1 cellular context compared by ENCODE assay signal in the genomic region with DNA sequence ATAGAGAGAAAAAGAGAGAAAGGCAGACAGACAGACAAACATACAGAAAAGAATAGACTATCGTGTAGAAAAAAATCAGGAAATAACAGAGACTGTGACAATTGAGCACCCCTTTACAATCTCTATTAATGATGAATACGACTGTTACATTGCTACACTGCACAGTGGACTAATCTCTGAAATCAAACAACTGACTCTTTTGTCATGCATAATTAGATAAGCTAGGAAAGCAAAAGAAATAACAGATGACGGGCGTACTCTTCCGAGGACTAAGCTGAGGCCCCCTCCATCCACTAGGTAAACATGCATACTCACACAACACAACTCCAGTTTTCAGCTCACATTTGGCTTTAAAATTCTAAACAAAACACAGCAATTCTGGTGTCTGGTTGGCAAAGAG.
TF ChIP-seq lines count a peak whose summit lies in the region.

No MANE protein-coding gene starts in this region.

TF ChIP-seq in SK-N-SH treated with all-trans-retinoic acid at 6 μM for 48 hours, 23 proteins besides CTCF, POLR2A, EP300 and RAD21 (continued from another document):
- TF ChIP-seq TOX (CRISPR knock-in tag; IDR thresholded peaks at IDR 0.05; ENCODE audit: borderline replicate concordance) (no peak), ZFP30 (CRISPR knock-in tag; IDR thresholded peaks at IDR 0.05) (no peak), ZNF565 (CRISPR knock-in tag; conservative IDR thresholded peaks at IDR 0.05; ENCODE audit: low read depth) (no peak), PPARA (CRISPR knock-in tag; IDR thresholded peaks at IDR 0.05; ENCODE audit: borderline replicate concordance) (no peak), ESRRG (CRISPR knock-in tag; IDR thresholded peaks at IDR 0.05) (no peak), ZFP3 (CRISPR knock-in tag; IDR thresholded peaks at IDR 0.05) (no peak)
- TF ChIP-seq, protein P1, sequence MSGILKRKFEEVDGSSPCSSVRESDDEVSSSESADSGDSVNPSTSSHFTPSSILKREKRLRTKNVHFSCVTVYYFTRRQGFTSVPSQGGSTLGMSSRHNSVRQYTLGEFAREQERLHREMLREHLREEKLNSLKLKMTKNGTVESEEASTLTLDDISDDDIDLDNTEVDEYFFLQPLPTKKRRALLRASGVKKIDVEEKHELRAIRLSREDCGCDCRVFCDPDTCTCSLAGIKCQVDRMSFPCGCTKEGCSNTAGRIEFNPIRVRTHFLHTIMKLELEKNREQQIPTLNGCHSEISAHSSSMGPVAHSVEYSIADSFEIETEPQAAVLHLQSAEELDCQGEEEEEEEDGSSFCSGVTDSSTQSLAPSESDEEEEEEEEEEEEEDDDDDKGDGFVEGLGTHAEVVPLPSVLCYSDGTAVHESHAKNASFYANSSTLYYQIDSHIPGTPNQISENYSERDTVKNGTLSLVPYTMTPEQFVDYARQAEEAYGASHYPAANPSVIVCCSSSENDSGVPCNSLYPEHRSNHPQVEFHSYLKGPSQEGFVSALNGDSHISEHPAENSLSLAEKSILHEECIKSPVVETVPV (CRISPR knock-in tag; IDR thresholded peaks at IDR 0.05) = no peak
TF ChIP-seq in SK-N-SH treated with all-trans-retinoic acid at 6 μM for 48 hours: peak in this region for 2.
